ENCODE assay signal across 1 cellular context in the genomic region with DNA sequence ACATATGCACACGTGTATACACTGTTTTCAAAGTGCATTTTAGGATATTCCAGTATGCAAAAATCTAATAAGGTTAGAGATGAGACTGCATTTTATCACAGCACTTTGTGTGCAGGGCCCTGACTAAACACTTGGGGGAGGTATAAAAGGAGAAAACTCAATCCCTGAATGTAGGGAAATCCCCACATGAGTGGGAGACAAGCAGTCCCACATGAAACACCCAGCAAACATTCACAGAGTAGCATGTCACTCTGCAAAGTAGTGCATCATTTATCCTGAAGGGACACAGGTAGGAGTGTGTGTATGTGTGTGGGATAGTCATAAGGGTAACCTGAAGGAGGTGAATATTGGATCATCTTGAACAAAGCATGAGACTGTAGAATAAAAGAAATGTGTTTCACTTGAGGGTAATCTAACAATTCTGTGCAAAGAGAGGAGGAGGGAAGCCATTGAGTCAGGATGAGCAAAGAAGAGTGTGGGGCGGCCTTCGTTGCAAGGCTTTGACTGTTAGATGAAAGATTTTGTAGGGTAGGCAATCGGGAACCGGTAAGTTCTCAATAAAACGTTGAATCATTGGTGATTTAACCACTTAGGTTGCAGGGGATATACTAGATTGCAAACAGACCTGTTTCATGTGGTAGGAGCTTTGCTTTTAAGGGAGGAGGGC.
TF ChIP-seq lines count a peak whose summit lies in the region.

No MANE protein-coding gene starts in this region.

TF ChIP-seq in GM12878, 131 proteins besides CTCF, POLR2A, EP300 and RAD21:
- TF ChIP-seq JUND (IDR thresholded peaks at IDR 0.05; ENCODE audit: low read depth, low read length) (no peak), PKNOX1 (IDR thresholded peaks at IDR 0.05) (peak; percentile 36)
